In the genomic region with DNA sequence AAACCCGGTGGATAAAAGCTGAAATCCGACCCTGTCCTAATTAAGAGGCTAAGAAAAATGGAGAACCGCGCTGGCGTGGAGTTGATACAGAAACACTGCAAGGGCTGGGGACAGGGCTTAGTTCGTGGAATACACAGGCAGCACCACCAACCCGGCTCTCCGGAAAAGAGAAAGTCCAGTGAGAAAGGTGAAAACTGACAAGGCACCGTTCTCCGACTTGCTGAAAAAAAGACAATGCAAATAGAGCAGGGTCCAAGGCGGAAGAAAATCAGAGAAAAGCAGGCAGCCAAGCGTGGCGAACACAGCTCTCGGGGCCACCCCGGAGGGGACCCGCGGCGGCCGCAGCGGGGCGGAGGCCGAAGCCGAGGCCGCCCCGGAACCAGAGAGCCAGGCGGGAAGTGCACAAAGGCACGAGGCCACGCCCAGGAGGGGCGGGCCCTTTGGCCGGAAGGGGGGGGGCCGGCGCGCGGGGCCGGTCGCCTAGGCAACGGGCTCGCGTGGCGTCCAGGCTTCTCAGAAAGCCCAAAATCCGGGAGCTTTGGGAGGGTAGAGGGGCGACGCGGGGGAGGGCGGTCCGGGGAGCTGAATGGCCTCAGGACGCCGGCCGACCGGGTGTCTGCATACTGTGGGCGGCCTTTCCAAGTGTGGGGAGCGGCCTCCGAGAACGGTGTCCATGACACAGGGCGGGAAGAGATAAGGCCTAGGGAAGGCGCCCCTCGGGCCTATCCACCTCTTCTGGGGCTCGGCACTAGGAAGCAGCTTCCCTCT, we compare ENCODE assay signal across 8 cellular contexts. TPM values are rescaled to one million over a fixed set of nuclear protein-coding genes. Genes with fewer than 3 reads are reported as not detected.
A peak's percentile ranks its signal among the peaks of the same experiment; 100 is the strongest.
DNase-seq lines count a peak whose midpoint lies in the region; TF ChIP-seq lines count a peak whose summit lies in the region.

No MANE protein-coding gene starts in this region.

- peaks cover 10% of the 10 kb centered on the region for H3K27me3 Mint-ChIP-seq in neural crest cell (ENCODE audit: low read depth)

- TF ChIP-seq CTCF in Loucy (conservative IDR thresholded peaks at IDR 0.05; ENCODE audit: low read length) (no peak), foreskin fibroblast (IDR thresholded peaks at IDR 0.05; ENCODE audit: low read depth, low read length) (no peak), neural crest cell (conservative IDR thresholded peaks at IDR 0.05) (no peak)

- peak overlapping the region; percentile 80 for H3K4me3 ChIP-seq in Loucy (ENCODE audit: low read length, poor library complexity, severe bottlenecking)
- peak overlapping the region; percentile 79 to 80 for H3K4me3 ChIP-seq in foreskin fibroblast (ENCODE audit: low read depth in 1 of 2, low read length in 2 of 2)
- peak overlapping the region; percentile 94 for H3K4me3 ChIP-seq in stomach smooth muscle (ENCODE audit: low read length in 2 of 2)

- H3K4me3 Mint-ChIP-seq in neural crest cell, result peak overlapping the region; percentile 97

- peak overlapping the region; percentile 87 for H2AFZ ChIP-seq in Loucy (ENCODE audit: low read length)

- peaks cover 20% of the 10 kb centered on the region for H4K20me1 ChIP-seq in Loucy (ENCODE audit: insufficient read depth, low read length, poor library complexity, severe bottlenecking)

- H3K9me3 Mint-ChIP-seq in neural crest cell, result no peaks in the 10 kb centered on the region

- peak; percentile 92 for DNase-seq in ELF-1 (ENCODE audit: low read depth, low spot score)
- peak; percentile 57 for DNase-seq in H4 (ENCODE audit: low spot score)
- peak; percentile 83 for DNase-seq in SHP77 treated with DMSO at 0.1 percent for 48 hours (lab: John Stamatoyannopoulos, UW)
- DNase-seq in activated naive CD4-positive, alpha-beta T cell (lab: John Stamatoyannopoulos, UW), result peak; percentile 67 to 88 (median 74)
- peak; percentile 78 to 95 for DNase-seq in foreskin fibroblast
- DNase-seq in neural crest cell (ENCODE audit: low read depth, low spot score), result peak; percentile 76

- no peaks in the 10 kb centered on the region for H3K36me3 ChIP-seq in Loucy (ENCODE audit: insufficient read depth, low read length)
- H3K36me3 ChIP-seq in stomach smooth muscle (ENCODE audit: control insufficient read depth in 2 of 2, insufficient read depth in 2 of 2, low read length in 2 of 2), result no peaks in the 10 kb centered on the region

- H3F3A ChIP-seq in Loucy (ENCODE audit: low read depth), result peaks cover 12% of the 10 kb centered on the region

- peak overlapping the region; percentile 99 for H3K27ac ChIP-seq in stomach smooth muscle (ENCODE audit: low read length)

- H3K9ac ChIP-seq in Loucy (ENCODE audit: low read depth, low read length, poor library complexity, severe bottlenecking), result peak overlapping the region; percentile 90
- peak overlapping the region; percentile 95 to 96 for H3K9ac ChIP-seq in stomach smooth muscle (ENCODE audit: low read length in 2 of 2)

- H3K9me2 ChIP-seq in Loucy (replicated peaks; ENCODE audit: low read depth, low read length), result no peaks in the 10 kb centered on the region

- peak overlapping the region; percentile 100 for H3K27ac Mint-ChIP-seq in neural crest cell (ENCODE audit: unreplicated experiment)

- no peaks in the 10 kb centered on the region for H3K27me3 ChIP-seq in Loucy (ENCODE audit: insufficient read depth, low read length, poor library complexity, severe bottlenecking)
- no peaks in the 10 kb centered on the region for H3K27me3 ChIP-seq in stomach smooth muscle (ENCODE audit: control insufficient read depth in 1 of 2, insufficient read depth in 2 of 2, low read length in 2 of 2)

- H3K4me2 ChIP-seq in Loucy (ENCODE audit: low read depth, low read length, poor library complexity, severe bottlenecking), result peak overlapping the region; percentile 79

- peaks cover 18% of the 10 kb centered on the region for H3K4me1 ChIP-seq in Loucy (ENCODE audit: insufficient read depth, low read length, poor library complexity, severe bottlenecking)
- H3K4me1 ChIP-seq in stomach smooth muscle (ENCODE audit: control insufficient read depth, insufficient read depth, low read length), result peaks cover 20% of the 10 kb centered on the region

- H3K79me2 ChIP-seq in Loucy (ENCODE audit: insufficient read depth, low read length), result peaks cover 46% of the 10 kb centered on the region

- peaks cover 6% of the 10 kb centered on the region for H3K36me3 Mint-ChIP-seq in neural crest cell (ENCODE audit: low read depth)

- H3K4me1 Mint-ChIP-seq in neural crest cell, result peaks cover 35% of the 10 kb centered on the region

- H3K9me3 ChIP-seq in Loucy (ENCODE audit: insufficient read depth, low read depth, low read length) (no peaks in the 10 kb centered on the region), stomach smooth muscle (ENCODE audit: control insufficient read depth in 2 of 2, low read length in 2 of 2) (no peaks in the 10 kb centered on the region)

RNA-seq across cellular contexts. Expression of gene ING1, which starts 1.2 kb away (rescaled TPM):
- 4.7 and 8.4 TPM in 2 replicates for total RNA-seq in H4 (2014; rRNA removed; shearing (Covaris generic))
- 26.8 and 29.6 TPM in 2 replicates for total RNA-seq in neural crest cell

RNA-seq across cellular contexts. Expression of gene CARS2, which starts 6.3 kb away (rescaled TPM):
- total RNA-seq in H4 (2014; rRNA removed; shearing (Covaris generic)), result 24.0 and 28.4 TPM in 2 replicates
- total RNA-seq in neural crest cell, result 81.5 and 92.3 TPM in 2 replicates

Comparison
In these comparisons a context has a peak if more than half of its experiments do, and no peak if none do; other contexts are left out.
1. Peak in every context shown above with its lines: DNase-seq, H3K4me3 ChIP-seq and H3K27ac ChIP-seq.